15 cellular contexts compared by ENCODE assay signal in the genomic region with DNA sequence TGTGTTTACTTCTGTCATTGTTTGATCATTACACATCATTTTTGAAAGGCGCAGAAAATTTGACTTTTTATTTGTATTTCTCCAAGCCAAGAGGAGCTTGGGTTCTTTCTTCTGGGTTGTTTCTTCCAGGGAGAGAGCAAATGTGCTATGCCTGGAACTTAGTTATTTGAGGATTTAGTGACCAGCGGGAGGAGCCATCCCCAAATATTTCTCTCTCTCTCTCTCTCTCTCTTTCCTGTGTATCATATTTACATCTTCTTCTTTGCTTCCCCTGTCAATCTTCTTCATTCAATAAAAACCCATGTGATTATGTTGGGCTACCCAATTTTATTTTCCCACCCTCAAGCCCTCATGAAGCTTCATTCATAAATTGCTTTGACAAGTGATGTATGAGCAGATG.
DNase-seq lines count a peak whose midpoint lies in the region; ATAC-seq and TF ChIP-seq lines count a peak whose summit lies in the region.
"Had no signal": no experiment of that assay in that cellular context is flagged by ENCODE, and none has a peak within 500 bp of the region (broad histone marks: within the 10 kb centered on the region; RNA-seq: fewer than 3 reads in every experiment).

No MANE protein-coding gene starts in this region.

- H3K36me3 Mint-ChIP-seq in MCF 10A (ENCODE audit: insufficient read depth, unreplicated experiment) (no peaks in the 10 kb centered on the region), endodermal cell (ENCODE audit: low read depth) (no peaks in the 10 kb centered on the region)
- H3K36me3 Mint-ChIP-seq in activated CD4-positive, alpha-beta T cell treated with anti-CD3 and anti-CD28 coated beads for 36 hours (ENCODE audit: low read depth), result no peaks in the 10 kb centered on the region
- H3K36me3 Mint-ChIP-seq: CD8-positive, alpha-beta T cell; T-cell had no signal

- in situ Hi-C loops in mammary epithelial cell (cut with MboI; ENCODE audit: low sequenced_read_pairs in 2 of 2), result no loop called here

- H3K4me3 ChIP-seq in mammary epithelial cell (replicated peaks in 1 of 3; ENCODE audit: insufficient read depth in 1 of 3, low read depth in 2 of 3, low read length in 3 of 3), result no peak overlapping the region
- no peak overlapping the region for H3K4me3 ChIP-seq in endodermal cell (ENCODE audit: low read length)
- H3K4me3 ChIP-seq: SK-N-MC had no signal

- peak in 1 of 2 donors; percentile 57 for TF ChIP-seq CTCF in mammary epithelial cell (conservative IDR thresholded peaks at IDR 0.05 in 1 of 2, IDR thresholded peaks at IDR 0.05 in 1 of 2; ENCODE audit: extremely low read depth in 1 of 2, insufficient read depth in 1 of 2, low read depth in 1 of 2, low read length in 2 of 2)
- no peak for TF ChIP-seq CTCF in MCF 10A (IDR thresholded peaks at IDR 0.05; ENCODE audit: unreplicated experiment)
- peak; percentile 32 for TF ChIP-seq CTCF in endodermal cell (conservative IDR thresholded peaks at IDR 0.05)

- H3K27ac Mint-ChIP-seq in MCF 10A (ENCODE audit: low read depth, unreplicated experiment) (no peak overlapping the region), endodermal cell (no peak overlapping the region)
- H3K27ac Mint-ChIP-seq in activated CD4-positive, alpha-beta T cell treated with anti-CD3 and anti-CD28 coated beads for 36 hours, result no peak overlapping the region
- H3K27ac Mint-ChIP-seq: CD8-positive, alpha-beta T cell; T-cell had no signal

- POLR2A ChIA-PET in MCF 10A (lab: Yijun Ruan, JAX), result no interaction called here
- POLR2A ChIA-PET in activated CD4-positive, alpha-beta T cell treated with anti-CD3 and anti-CD28 coated beads for 36 hours (lab: Charles Lee), result no interaction called here

- H3K4me2 ChIP-seq in mammary epithelial cell (ENCODE audit: insufficient read depth, low read depth, low read length), result no peak overlapping the region

- H3K27me3 Mint-ChIP-seq in MCF 10A (ENCODE audit: insufficient read depth, unreplicated experiment) (no peaks in the 10 kb centered on the region), endodermal cell (ENCODE audit: insufficient read depth) (no peaks in the 10 kb centered on the region)
- no peaks in the 10 kb centered on the region for H3K27me3 Mint-ChIP-seq in activated CD4-positive, alpha-beta T cell treated with anti-CD3 and anti-CD28 coated beads for 36 hours
- H3K27me3 Mint-ChIP-seq: T-cell had no signal

- ATAC-seq in activated CD4-positive, alpha-beta T cell treated with anti-CD3 and anti-CD28 coated beads for 36 hours, result no peak
- ATAC-seq: CD8-positive, alpha-beta T cell; T-cell had no signal

- H3K9ac ChIP-seq in mammary epithelial cell (ENCODE audit: insufficient read depth, low read length), result no peak overlapping the region
- no peak overlapping the region for H3K9ac ChIP-seq in endodermal cell (ENCODE audit: extremely low read depth, low read length, poor library complexity, severe bottlenecking)

- no peak overlapping the region for H3K4me3 Mint-ChIP-seq in MCF 10A (ENCODE audit: unreplicated experiment)
- no peak overlapping the region for H3K4me3 Mint-ChIP-seq in endodermal cell
- H3K4me3 Mint-ChIP-seq in activated CD4-positive, alpha-beta T cell treated with anti-CD3 and anti-CD28 coated beads for 36 hours, result no peak overlapping the region
- H3K4me3 Mint-ChIP-seq: CD8-positive, alpha-beta T cell; T-cell had no signal

- DNase-seq in mammary epithelial cell (peak; percentile 4), MCF 10A (ENCODE audit: unreplicated experiment) (no peak), NCI-H69 (lab: John Stamatoyannopoulos, UW) (peak; percentile 52), endodermal cell (no peak), pons (ENCODE audit: low spot score) (peak; percentile 8), NCI-H1417 treated with DMSO at 0.1 percent for 48 hours (lab: John Stamatoyannopoulos, UW) (no peak), NCI-H1092 (lab: John Stamatoyannopoulos, UW) (no peak)
- DNase-seq in activated CD4-positive, alpha-beta T cell treated with anti-CD3 and anti-CD28 coated beads for 36 hours, result no peak
- DNase-seq: BE2C; CD8-positive, alpha-beta T cell; MV-4-11; NCI-H187 treated with DMSO at 0.1 percent for 48 hours; NK-92 treated with Interleukin-12 subunit alpha and Interleukin-12 subunit beta, amount 100 ng/mL, for 24 hours; T-cell had no signal

- H3K27me3 ChIP-seq in mammary epithelial cell (ENCODE audit: insufficient read depth, low read length) (no peaks in the 10 kb centered on the region), endodermal cell (ENCODE audit: control insufficient read depth, insufficient read depth, low read length, poor library complexity, severe bottlenecking) (no peaks in the 10 kb centered on the region)
- H3K27me3 ChIP-seq: BE2C had no signal

- H3K27ac ChIP-seq in mammary epithelial cell (ENCODE audit: insufficient read depth, low read depth, low read length) (no peak overlapping the region), endodermal cell (ENCODE audit: low read depth, low read length) (no peak overlapping the region)
- H3K27ac ChIP-seq: SK-N-MC had no signal

- H2AFZ ChIP-seq in mammary epithelial cell (ENCODE audit: low read depth, low read length), result no peak overlapping the region

- no peaks in the 10 kb centered on the region for H3K79me2 ChIP-seq in mammary epithelial cell (ENCODE audit: insufficient read depth, low read length)

- H3K4me1 Mint-ChIP-seq in MCF 10A (ENCODE audit: insufficient read depth, unreplicated experiment) (peaks cover 5% of the 10 kb centered on the region), endodermal cell (no peaks in the 10 kb centered on the region)
- no peaks in the 10 kb centered on the region for H3K4me1 Mint-ChIP-seq in activated CD4-positive, alpha-beta T cell treated with anti-CD3 and anti-CD28 coated beads for 36 hours
- H3K4me1 Mint-ChIP-seq: T-cell had no signal

- no peaks in the 10 kb centered on the region for H3K4me1 ChIP-seq in mammary epithelial cell (ENCODE audit: insufficient read depth, low read length)
- no peaks in the 10 kb centered on the region for H3K4me1 ChIP-seq in endodermal cell (ENCODE audit: control insufficient read depth, insufficient read depth, low read length)
- H3K4me1 ChIP-seq: BE2C had no signal

- intact Hi-C loops in mammary epithelial cell (cut with micrococcal nuclease), result loop anchor here (1.0 kb wide), 2 partner anchors 250 to 276 kb away; no protein-coding TSS in a partner anchor
- intact Hi-C loops in MCF 10A (cut with micrococcal nuclease), result no loop called here
- intact Hi-C loops in activated CD4-positive, alpha-beta T cell treated with anti-CD3 and anti-CD28 coated beads for 36 hours (cut with DNase I, micrococcal nuclease), result no loop called here

- H3K9me3 Mint-ChIP-seq in MCF 10A (ENCODE audit: unreplicated experiment) (no peaks in the 10 kb centered on the region), endodermal cell (no peaks in the 10 kb centered on the region)
- peaks cover 6% of the 10 kb centered on the region for H3K9me3 Mint-ChIP-seq in activated CD4-positive, alpha-beta T cell treated with anti-CD3 and anti-CD28 coated beads for 36 hours (ENCODE audit: low read depth)

- BruUV-seq in mammary epithelial cell (replicated peaks; lab: Mats Ljungman, UMichigan) (no TSS peak), MCF 10A (replicated peaks; lab: Mats Ljungman, UMichigan) (no TSS peak)

- H3K9me3 ChIP-seq in mammary epithelial cell (replicated peaks; ENCODE audit: insufficient read depth, low read length), result no peaks in the 10 kb centered on the region
- H3K9me3 ChIP-seq in endodermal cell (ENCODE audit: control insufficient read depth, low read length), result no peaks in the 10 kb centered on the region
- H3K9me3 ChIP-seq: BE2C had no signal

- dilution Hi-C loops in mammary epithelial cell (cut with HindIII; ENCODE audit: low sequenced_read_pairs), result no loop called here

- CTCF ChIA-PET in mammary epithelial cell (lab: Charles Lee; ENCODE audit: low non-redundant PET) (no interaction called here), MCF 10A (lab: Yijun Ruan, JAX) (interaction anchor here (0.6 to 1.2 kb wide), 7 partner anchors 21 to 619 kb away, joined by 3 to 6 read pairs (median 3); no protein-coding TSS in a partner anchor)
- CTCF ChIA-PET in activated CD4-positive, alpha-beta T cell treated with anti-CD3 and anti-CD28 coated beads for 36 hours (lab: Charles Lee), result no interaction called here

- H4K20me1 ChIP-seq in mammary epithelial cell (ENCODE audit: insufficient read depth, low read length), result no peaks in the 10 kb centered on the region

- WGBS in mammary epithelial cell (ENCODE audit: low coverage, missing lambda C conversion rate), result 50% methylated on average over 2 of the region's 2 CpGs
- WGBS in endodermal cell (ENCODE audit: insufficient coverage in 1 of 2, insufficient read length in 1 of 2), 2 experiments, result 86 to 100% methylated on average over 1 to 2 of the region's 2 CpGs

- no peaks in the 10 kb centered on the region for H3K36me3 ChIP-seq in mammary epithelial cell (ENCODE audit: insufficient read depth, low read length)
- no peaks in the 10 kb centered on the region for H3K36me3 ChIP-seq in endodermal cell (ENCODE audit: control insufficient read depth, insufficient read depth, low read length)
- H3K36me3 ChIP-seq: BE2C had no signal

Comparison
In these comparisons a context has a peak if more than half of its experiments do, and no peak if none do; other contexts are left out.
1. DNase-seq: peak in mammary epithelial cell (single experiment), NCI-H69 (single experiment) and pons (single experiment); none in MCF 10A (single experiment), endodermal cell (single experiment), NCI-H1417 treated with DMSO at 0.1 percent for 48 hours (single experiment), activated CD4-positive, alpha-beta T cell treated with anti-CD3 and anti-CD28 coated beads for 36 hours (single experiment) and NCI-H1092 (single experiment).